In genomic region chr17:35566955-35567354, GRCh38 we compare ENCODE assay signal across 11 cellular contexts. TPM values are rescaled to one million over a fixed set of nuclear protein-coding genes. Genes with fewer than 3 reads are reported as not detected.
DNase-seq lines count a peak whose midpoint lies in the region; ATAC-seq and TF ChIP-seq lines count a peak whose summit lies in the region.
"Had no signal": no experiment of that assay in that cellular context is flagged by ENCODE, and none has a peak within 500 bp of the region (broad histone marks: within the 10 kb centered on the region; RNA-seq: fewer than 3 reads in every experiment).

No MANE protein-coding gene starts in this region.

- H3K4me3 ChIP-seq in suprapubic skin (peak overlapping the region; percentile 85), MM.1S (ENCODE audit: low read length) (no peak overlapping the region)

- no peaks in the 10 kb centered on the region for H3K9me3 Mint-ChIP-seq in activated T-cell treated with anti-CD3 and anti-CD28 coated beads, Interleukin-2, amount 50 U/mL, for 4 hours
- H3K9me3 Mint-ChIP-seq in WTC11 (no peaks in the 10 kb centered on the region), immature natural killer cell (no peaks in the 10 kb centered on the region)
- H3K9me3 Mint-ChIP-seq: activated naive CD4-positive, alpha-beta T cell treated with anti-CD3 and anti-CD28 coated beads, Interleukin-2, amount 50 U/mL, for 72 hours had no signal

- H2AFZ ChIP-seq in MM.1S (ENCODE audit: low read length) = no peak overlapping the region

- no peaks in the 10 kb centered on the region for H4K20me1 ChIP-seq in MM.1S (ENCODE audit: insufficient read depth, low read length)

- no peaks in the 10 kb centered on the region for H3K27me3 Mint-ChIP-seq in activated T-cell treated with anti-CD3 and anti-CD28 coated beads, Interleukin-2, amount 50 U/mL, for 4 hours (ENCODE audit: low read depth)
- H3K27me3 Mint-ChIP-seq in WTC11 (ENCODE audit: low read depth) = peaks cover 38% of the 10 kb centered on the region
- peaks cover 5 to 7% (median 5%) of the 10 kb centered on the region in 3 donors for H3K27me3 Mint-ChIP-seq in immature natural killer cell (ENCODE audit: low read depth in 3 of 3)

- H3K9me3 ChIP-seq in suprapubic skin = no peaks in the 10 kb centered on the region
- no peaks in the 10 kb centered on the region for H3K9me3 ChIP-seq in MM.1S (replicated peaks; ENCODE audit: insufficient read depth, low read length)

- peaks cover 3% of the 10 kb centered on the region for H3K36me3 Mint-ChIP-seq in activated T-cell treated with anti-CD3 and anti-CD28 coated beads, Interleukin-2, amount 50 U/mL, for 4 hours (ENCODE audit: insufficient read depth)
- no peaks in the 10 kb centered on the region for H3K36me3 Mint-ChIP-seq in WTC11
- H3K36me3 Mint-ChIP-seq in immature natural killer cell = no peaks in the 10 kb centered on the region

- H3K4me3 Mint-ChIP-seq in activated T-cell treated with anti-CD3 and anti-CD28 coated beads, Interleukin-2, amount 50 U/mL, for 4 hours = peak overlapping the region; percentile 95
- H3K4me3 Mint-ChIP-seq in WTC11 = peak overlapping the region; percentile 97
- peak overlapping the region; percentile 74 to 97 (median 87) for H3K4me3 Mint-ChIP-seq in immature natural killer cell

- H3K36me3 ChIP-seq in suprapubic skin (no peaks in the 10 kb centered on the region), MM.1S (replicated peaks; ENCODE audit: insufficient read depth, low read length) (no peaks in the 10 kb centered on the region)

- H3K9me2 ChIP-seq in MM.1S (replicated peaks; ENCODE audit: insufficient read depth, low read length) = no peaks in the 10 kb centered on the region

- no peak for TF ChIP-seq EP300 in suprapubic skin (IDR thresholded peaks at IDR 0.05)

- WGBS in suprapubic skin = 78% methylated on average over 12 of the region's 12 CpGs

- H3F3A ChIP-seq in MM.1S (ENCODE audit: insufficient read depth, low read length) = no peaks in the 10 kb centered on the region

- CTCF ChIA-PET in WTC11 (lab: Charles Lee) = interaction anchor here (0.6 to 2.0 kb wide), 4 partner anchors 12 to 324 kb away, joined by 3 to 7 read pairs (median 5); partner anchors contain the start of gene PEX12

- no peak for TF ChIP-seq POLR2A in suprapubic skin (IDR thresholded peaks at IDR 0.05)

- peaks cover 32% of the 10 kb centered on the region for H3K4me1 ChIP-seq in suprapubic skin
- no peaks in the 10 kb centered on the region; the same call in 1 of the 2 replicates for H3K4me1 ChIP-seq in MM.1S (ENCODE audit: low read length)

- H3K27ac ChIP-seq in suprapubic skin (no peak overlapping the region), MM.1S (ENCODE audit: low read length) (no peak overlapping the region)

- TF ChIP-seq CTCF in WTC11 (IDR thresholded peaks at IDR 0.05) (no peak), suprapubic skin (IDR thresholded peaks at IDR 0.05) (no peak), MM.1S (IDR thresholded peaks at IDR 0.05; ENCODE audit: low read length) (no peak)

- H3K27ac Mint-ChIP-seq in WTC11 = 0 out of 2 replicates have a peak overlapping the region, but pooled peaks have one; percentile 25
- peak overlapping the region in 5 of 6 donors; percentile 31 to 95 (median 93) for H3K27ac Mint-ChIP-seq in immature natural killer cell

- ATAC-seq in activated T-cell treated with anti-CD3 and anti-CD28 coated beads, Interleukin-2, amount 50 U/mL, for 4 hours = no peak
- no peak for ATAC-seq in WTC11
- ATAC-seq in GM18870 (IDR thresholded peaks at IDR 0.05; ENCODE audit: unreplicated experiment) = no peak

- H3K9ac ChIP-seq in MM.1S (ENCODE audit: low read length) = no peak overlapping the region

- H3K27me3 ChIP-seq in suprapubic skin = no peaks in the 10 kb centered on the region
- no peaks in the 10 kb centered on the region for H3K27me3 ChIP-seq in MM.1S (replicated peaks; ENCODE audit: insufficient read depth, low read length)

- no peak overlapping the region for H3K4me2 ChIP-seq in MM.1S (ENCODE audit: low read depth, low read length)

- H3K4me1 Mint-ChIP-seq in activated T-cell treated with anti-CD3 and anti-CD28 coated beads, Interleukin-2, amount 50 U/mL, for 4 hours (ENCODE audit: low read depth) = peaks cover 28% of the 10 kb centered on the region
- H3K4me1 Mint-ChIP-seq in WTC11 (peaks cover 13% of the 10 kb centered on the region), immature natural killer cell (peaks cover 25 to 43% of the 10 kb centered on the region in 2 donors)

- no peak for DNase-seq in activated T-cell treated with anti-CD3 and anti-CD28 coated beads, Interleukin-2, amount 50 U/mL, for 4 hours
- DNase-seq in activated T-cell treated with anti-CD3 and anti-CD28 coated beads, Interleukin-2, amount 50 U/mL, for 48 hours = no peak
- DNase-seq in WTC11 (ENCODE audit: low spot score) (no peak), immature natural killer cell (no peak), suprapubic skin (ENCODE audit: low spot score in 2 of 2) (no peak), MM.1S (no peak), globus pallidus (ENCODE audit: low spot score) (no peak)
- DNase-seq: OCI-M1; stimulated activated CD4-positive, alpha-beta T cell treated with anti-CD3 and anti-CD28 coated beads, Interleukin-4, amount 100 ng/mL, for 4 hours had no signal

- peaks cover 29% of the 10 kb centered on the region for H3K79me2 ChIP-seq in MM.1S (ENCODE audit: low read length)

- POLR2A ChIA-PET in WTC11 (lab: Charles Lee) = interaction anchor here (0.6 to 2.4 kb wide), 5 partner anchors 12 to 447 kb away, joined by 4 to 13 read pairs (median 5); partner anchors contain the start of gene PEX12

TF ChIP-seq in WTC11, 78 proteins besides CTCF, POLR2A, EP300 and RAD21:
- TF ChIP-seq ZNF423 (CRISPR knock-in tag; IDR thresholded peaks at IDR 0.05) = no peak
- TF ChIP-seq NFYB (CRISPR knock-in tag; conservative IDR thresholded peaks at IDR 0.05; ENCODE audit: low read depth) = no peak
- TF ChIP-seq PREB (CRISPR knock-in tag; IDR thresholded peaks at IDR 0.05; ENCODE audit: borderline replicate concordance) = no peak
TF ChIP-seq in WTC11: peak in this region for 0.

RNA-seq across cellular contexts. Expression of gene SLFN14, which starts 6.3 kb away (rescaled TPM):
- total RNA-seq in activated T-cell treated with anti-CD3 and anti-CD28 coated beads, Interleukin-2, amount 50 U/mL, for 4 hours = not detected
- total RNA-seq in WTC11 (2021) (not detected in 3 replicates), suprapubic skin (not detected)
- under 1 TPM in 2 of 3 donors, not detected in 1; 0.10 to 0.50 TPM for polyA plus RNA-seq in immature natural killer cell

RNA-seq across cellular contexts. Expression of gene PEX12, which starts 11.4 kb away (rescaled TPM):
- 1 to 10 TPM; 6.6 to 9.6 (median 9.0) TPM for total RNA-seq in activated T-cell treated with anti-CD3 and anti-CD28 coated beads, Interleukin-2, amount 50 U/mL, for 4 hours
- 4.7 to 6.5 TPM (median 5.2 TPM) in 3 replicates for total RNA-seq in WTC11 (2021)
- 1 to 10 TPM in 2 of 3 donors, not detected in 1; 1.7 to 2.0 TPM for polyA plus RNA-seq in immature natural killer cell
- total RNA-seq in suprapubic skin = 1 to 10 TPM; 4.0 to 9.3 (median 5.7) TPM

RNA-seq across cellular contexts. Expression of gene AP2B1, which starts 20.2 kb away (rescaled TPM):
- total RNA-seq in activated T-cell treated with anti-CD3 and anti-CD28 coated beads, Interleukin-2, amount 50 U/mL, for 4 hours = 100 to 1,000 TPM; 119 to 129 (median 126) TPM
- total RNA-seq in WTC11 (2021) (195 to 212 TPM (median 201 TPM) in 3 replicates), suprapubic skin (10 to 100 TPM; 41.3 to 50.0 (median 45.3) TPM)
- polyA plus RNA-seq in immature natural killer cell = 10 to 100 TPM; 43.7 to 79.9 (median 51.4) TPM

RNA-seq across cellular contexts. Expression of gene SLFN12L, which starts 29.5 kb away (rescaled TPM):
- total RNA-seq in activated T-cell treated with anti-CD3 and anti-CD28 coated beads, Interleukin-2, amount 50 U/mL, for 4 hours = 10 to 100 TPM in 1 of 3 donors, 1 to 10 TPM in 2; 9.0 to 15.1 (median 9.1) TPM
- total RNA-seq in WTC11 (2021) (0.07 to 0.16 TPM (median 0.13 TPM) in 3 replicates), suprapubic skin (1 to 10 TPM in 2 of 4 donors, under 1 TPM in 2; 0.39 to 1.6 (median 0.99) TPM)
- polyA plus RNA-seq in immature natural killer cell = 10 to 100 TPM; 14.8 to 28.8 (median 27.4) TPM
